34 cellular contexts compared by ENCODE assay signal in the genomic region with DNA sequence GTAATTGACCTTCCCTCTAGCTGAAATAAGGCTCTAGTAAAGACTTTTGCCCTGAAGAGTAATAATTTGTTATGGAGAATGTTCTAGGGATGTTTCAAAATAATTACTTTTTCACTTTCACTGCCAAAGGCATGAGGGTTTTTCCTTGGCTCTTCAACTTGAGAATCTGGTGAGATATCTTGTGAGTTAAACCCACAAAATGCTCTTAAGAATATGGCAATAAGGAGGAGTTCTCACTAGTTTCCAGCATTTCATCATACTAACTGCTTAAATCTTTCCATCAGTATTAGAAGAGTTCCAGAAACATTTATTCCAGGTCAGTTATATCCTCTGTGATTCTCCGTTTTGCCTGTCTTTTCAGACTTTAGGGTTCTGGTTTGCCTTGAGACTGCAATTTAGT.
"Had no signal": no experiment of that assay in that cellular context is flagged by ENCODE, and none has a peak within 500 bp of the region (broad histone marks: within the 10 kb centered on the region; RNA-seq: fewer than 3 reads in every experiment).

No MANE protein-coding gene starts in this region.

- H3K27ac ChIP-seq: body of pancreas, colonic mucosa, epithelial cell of prostate, esophagus squamous epithelium, heart left ventricle, lower lobe of right lung, prostate gland, SK-N-MC, skin epidermis, stomach, suprapubic skin, tibial artery, WERI-Rb-1 had no signal

- H3K27me3 Mint-ChIP-seq: activated CD4-positive, alpha-beta memory T cell treated with anti-CD3 and anti-CD28 coated beads, Interleukin-2, amount 10 ng/mL, durations not matched to agents 7 days and 5 days; activated T-helper 17 cell treated with anti-CD3 and anti-CD28 coated beads, Interleukin-2, amount 50 U/mL, for 72 hours; stimulated activated naive B cell treated with anti-CD40 and anti-IgM and Interleukin-4, amounts not matched to agents 10 μg/mL and 1 μg/mL and 100 μg/mL, for 72 hours had no signal

- H3K36me3 ChIP-seq: colonic mucosa, esophagus squamous epithelium, heart left ventricle, lower lobe of right lung, prostate gland, stomach, suprapubic skin, tibial artery, WERI-Rb-1 had no signal

- H3K9me3 ChIP-seq: body of pancreas, colonic mucosa, esophagus squamous epithelium, heart left ventricle, lower lobe of right lung, prostate gland, stomach, suprapubic skin, tibial artery had no signal

- H3K27me3 ChIP-seq: body of pancreas, colonic mucosa, esophagus squamous epithelium, heart left ventricle, stomach, suprapubic skin, tibial artery had no signal

- H3K4me1 Mint-ChIP-seq: activated CD4-positive, alpha-beta memory T cell treated with anti-CD3 and anti-CD28 coated beads, Interleukin-2, amount 10 ng/mL, durations not matched to agents 7 days and 5 days; activated T-helper 17 cell treated with anti-CD3 and anti-CD28 coated beads, Interleukin-2, amount 50 U/mL, for 72 hours; natural killer cell; stimulated activated naive B cell treated with anti-CD40 and anti-IgM and Interleukin-4, amounts not matched to agents 10 μg/mL and 1 μg/mL and 100 μg/mL, for 72 hours had no signal

- DNase-seq: activated CD4-positive, alpha-beta memory T cell treated with anti-CD3 and anti-CD28 coated beads, Interleukin-2, amount 10 ng/mL, durations not matched to agents 7 days and 5 days; activated CD4-positive, alpha-beta T cell treated with anti-CD3 and anti-CD28 coated beads for 48 hours; activated gamma-delta T cell treated with Interleukin-2 at 50 U/mL for 16 hours; activated T-cell treated with anti-CD3 and anti-CD28 coated beads, Interleukin-2, amount 50 U/mL, for 4 hours; aorta; body of pancreas; colonic mucosa; effector CD8-positive, alpha-beta T cell; esophagus squamous epithelium; foreskin fibroblast; heart left ventricle; hypothalamus; immature natural killer cell; kidney; lower lobe of right lung; mesenchymal stem cell; natural killer cell; retina; stimulated activated CD4-positive, alpha-beta T cell treated with anti-CD3 and anti-CD28 coated beads, Interleukin-15, amount 100 ng/mL, for 24 hours; stimulated activated CD4-positive, alpha-beta T cell treated with anti-CD3 and anti-CD28 coated beads, Interleukin-2, amount 100 ng/mL, for 24 hours; stimulated activated naive B cell treated with anti-CD40 and anti-IgM and Interleukin-4, amounts not matched to agents 10 μg/mL and 1 μg/mL and 100 μg/mL, for 72 hours; stomach; SW 1271; T-helper 9 cell; tibial artery; WERI-Rb-1 had no signal

- H3K36me3 Mint-ChIP-seq: activated naive CD4-positive, alpha-beta T cell treated with anti-CD3 and anti-CD28 coated beads, Interleukin-2, amount 50 U/mL, for 72 hours; immature natural killer cell; natural killer cell; stimulated activated naive B cell treated with anti-CD40 and anti-IgM and Interleukin-4, amounts not matched to agents 10 μg/mL and 1 μg/mL and 100 μg/mL, for 72 hours had no signal

- H3K4me1 ChIP-seq: body of pancreas, colonic mucosa, esophagus squamous epithelium, lower lobe of right lung, prostate gland, stomach, suprapubic skin, tibial artery had no signal

- H3K4me3 ChIP-seq: body of pancreas, colonic mucosa, esophagus squamous epithelium, heart left ventricle, lower lobe of right lung, prostate gland, SK-N-MC, skin epidermis, stomach, suprapubic skin, tibial artery had no signal

- H3K27ac Mint-ChIP-seq: activated CD4-positive, alpha-beta memory T cell treated with anti-CD3 and anti-CD28 coated beads, Interleukin-2, amount 10 ng/mL, durations not matched to agents 7 days and 5 days; activated naive CD4-positive, alpha-beta T cell treated with anti-CD3 and anti-CD28 coated beads, Interleukin-2, amount 50 U/mL, for 72 hours; activated T-helper 17 cell treated with anti-CD3 and anti-CD28 coated beads, Interleukin-2, amount 50 U/mL, for 72 hours; immature natural killer cell; natural killer cell; stimulated activated naive B cell treated with anti-CD40 and anti-IgM and Interleukin-4, amounts not matched to agents 10 μg/mL and 1 μg/mL and 100 μg/mL, for 72 hours; T-helper 1 cell treated with Interleukin-12 subunit alpha and Interleukin-12 subunit beta and Interleukin-4 antibody, amounts not matched to agents 30 μg/mL and 1 μg/mL, for 36 hours had no signal

- H3K4me3 Mint-ChIP-seq: activated CD4-positive, alpha-beta memory T cell treated with anti-CD3 and anti-CD28 coated beads, Interleukin-2, amount 10 ng/mL, durations not matched to agents 7 days and 5 days; activated T-cell treated with anti-CD3 and anti-CD28 coated beads, Interleukin-2, amount 50 U/mL, for 4 hours; activated T-helper 17 cell treated with anti-CD3 and anti-CD28 coated beads, Interleukin-2, amount 50 U/mL, for 72 hours; immature natural killer cell; natural killer cell; stimulated activated naive B cell treated with anti-CD40 and anti-IgM and Interleukin-4, amounts not matched to agents 10 μg/mL and 1 μg/mL and 100 μg/mL, for 72 hours; T-helper 1 cell treated with Interleukin-12 subunit alpha and Interleukin-12 subunit beta and Interleukin-4 antibody, amounts not matched to agents 30 μg/mL and 1 μg/mL, for 36 hours had no signal

- H3K9me3 Mint-ChIP-seq: activated CD4-positive, alpha-beta memory T cell treated with anti-CD3 and anti-CD28 coated beads, Interleukin-2, amount 10 ng/mL, durations not matched to agents 7 days and 5 days; activated naive CD4-positive, alpha-beta T cell treated with anti-CD3 and anti-CD28 coated beads, Interleukin-2, amount 50 U/mL, for 72 hours; activated T-cell treated with anti-CD3 and anti-CD28 coated beads, Interleukin-2, amount 50 U/mL, for 4 hours; activated T-helper 17 cell treated with anti-CD3 and anti-CD28 coated beads, Interleukin-2, amount 50 U/mL, for 72 hours; immature natural killer cell; natural killer cell; stimulated activated naive B cell treated with anti-CD40 and anti-IgM and Interleukin-4, amounts not matched to agents 10 μg/mL and 1 μg/mL and 100 μg/mL, for 72 hours; T-helper 1 cell treated with Interleukin-12 subunit alpha and Interleukin-12 subunit beta and Interleukin-4 antibody, amounts not matched to agents 30 μg/mL and 1 μg/mL, for 36 hours had no signal
